In genomic region chr12:9700606-9700956, GRCh38 we compare ENCODE assay signal across 27 cellular contexts. TPM values are rescaled to one million over a fixed set of nuclear protein-coding genes. Genes with fewer than 3 reads are reported as not detected.
A peak's percentile ranks its signal among the peaks of the same experiment; 100 is the strongest.
DNase-seq lines count a peak whose midpoint lies in the region; ATAC-seq and TF ChIP-seq lines count a peak whose summit lies in the region.
"Had no signal": no experiment of that assay in that cellular context is flagged by ENCODE, and none has a peak within 500 bp of the region (broad histone marks: within the 10 kb centered on the region; RNA-seq: fewer than 3 reads in every experiment).

No MANE protein-coding gene starts in this region.

- DNase-seq in activated CD8-positive, alpha-beta memory T cell treated with anti-CD3 and anti-CD28 coated beads, Interleukin-2, amount 10 ng/mL, durations not matched to agents 7 days and 5 days: no peak
- no peak for DNase-seq in activated CD8-positive, alpha-beta memory T cell treated with anti-CD3 and anti-CD28 coated beads, Interleukin-2, amount 50 U/mL, for 48 hours
- no peak for DNase-seq in CD8-positive, alpha-beta memory T cell
- DNase-seq in activated naive CD8-positive, alpha-beta T cell treated with anti-CD3 and anti-CD28 coated beads for 36 hours: no peak
- DNase-seq in naive thymus-derived CD8-positive, alpha-beta T cell: no peak
- no peak for DNase-seq in effector memory CD4-positive, alpha-beta T cell
- DNase-seq in right lobe of liver: no peak
- DNase-seq: activated T-cell treated with anti-CD3 and anti-CD28 coated beads for 4 hours; adrenal gland; C1 segment of cervical spinal cord; GF-D8; hippocampal formation; islet precursor cell; NCI-H1436; NCI-H510A treated with DMSO at 0.1 percent for 48 hours; Peyer's patch; stimulated activated CD4-positive, alpha-beta T cell treated with anti-CD3 and anti-CD28 coated beads, Interleukin-12 subunit alpha, Interleukin-12 subunit beta, amount 100 ng/mL, for 4 hours had no signal

- POLR2A ChIA-PET in CD8-positive, alpha-beta memory T cell (lab: Charles Lee): interaction anchor here (1.5 to 1.7 kb wide), 2 partner anchors 11 to 42 kb away, joined by 4 to 5 read pairs; no protein-coding TSS in a partner anchor
- POLR2A ChIA-PET in naive thymus-derived CD8-positive, alpha-beta T cell (lab: Charles Lee): interaction anchor here (0.8 to 6.6 kb wide), 8 partner anchors 19 to 373 kb away, joined by 3 to 38 read pairs (median 4); no protein-coding TSS in a partner anchor

- H3K27me3 Mint-ChIP-seq in activated CD8-positive, alpha-beta memory T cell treated with anti-CD3 and anti-CD28 coated beads, Interleukin-2, amount 10 ng/mL, durations not matched to agents 7 days and 5 days: no peaks in the 10 kb centered on the region
- no peaks in the 10 kb centered on the region for H3K27me3 Mint-ChIP-seq in CD8-positive, alpha-beta memory T cell
- no peaks in the 10 kb centered on the region for H3K27me3 Mint-ChIP-seq in activated naive CD8-positive, alpha-beta T cell treated with anti-CD3 and anti-CD28 coated beads for 36 hours
- H3K27me3 Mint-ChIP-seq in naive thymus-derived CD8-positive, alpha-beta T cell: no peaks in the 10 kb centered on the region
- H3K27me3 Mint-ChIP-seq: dendritic cell treated with granulocyte-macrophage colony-stimulating factor and Interleukin-4, amounts not matched to agents 40 ng/mL and 50 ng/mL, for 4 days; IgD-negative memory B cell had no signal

- H3K4me1 Mint-ChIP-seq in activated CD8-positive, alpha-beta memory T cell treated with anti-CD3 and anti-CD28 coated beads, Interleukin-2, amount 10 ng/mL, durations not matched to agents 7 days and 5 days: peaks cover 70% of the 10 kb centered on the region
- H3K4me1 Mint-ChIP-seq in CD8-positive, alpha-beta memory T cell: peaks cover 68 to 78% (median 76%) of the 10 kb centered on the region in 3 donors
- H3K4me1 Mint-ChIP-seq in activated naive CD8-positive, alpha-beta T cell treated with anti-CD3 and anti-CD28 coated beads for 36 hours: peaks cover 69% of the 10 kb centered on the region
- peaks cover 24 to 73% (median 53%) of the 10 kb centered on the region in 4 donors for H3K4me1 Mint-ChIP-seq in naive thymus-derived CD8-positive, alpha-beta T cell

- intact Hi-C loops in right lobe of liver (cut with DNase I): no loop called here

- TF ChIP-seq CTCF in right lobe of liver (IDR thresholded peaks at IDR 0.05): no peak

- peak overlapping the region; percentile 96 for H3K27ac Mint-ChIP-seq in activated CD8-positive, alpha-beta memory T cell treated with anti-CD3 and anti-CD28 coated beads, Interleukin-2, amount 10 ng/mL, durations not matched to agents 7 days and 5 days
- peak overlapping the region; percentile 5 to 98 (median 90) for H3K27ac Mint-ChIP-seq in CD8-positive, alpha-beta memory T cell
- H3K27ac Mint-ChIP-seq in activated naive CD8-positive, alpha-beta T cell treated with anti-CD3 and anti-CD28 coated beads for 36 hours: peak overlapping the region; percentile 94
- peak overlapping the region; percentile 29 to 97 (median 86) for H3K27ac Mint-ChIP-seq in naive thymus-derived CD8-positive, alpha-beta T cell
- H3K27ac Mint-ChIP-seq: dendritic cell treated with granulocyte-macrophage colony-stimulating factor and Interleukin-4, amounts not matched to agents 40 ng/mL and 50 ng/mL, for 4 days had no signal

- WGBS in right lobe of liver (ENCODE audit: insufficient coverage, low coverage, low lambda C conversion rate, missing lambda C conversion rate): 75% methylated on average over 2 of the region's 2 CpGs

- no peak for TF ChIP-seq POLR2A in right lobe of liver (IDR thresholded peaks at IDR 0.05)

- no peak overlapping the region for H3K27ac ChIP-seq in CD8-positive, alpha-beta memory T cell (ENCODE audit: low read depth, low read length)
- H3K27ac ChIP-seq in effector memory CD4-positive, alpha-beta T cell (ENCODE audit: insufficient read depth, low read length, poor library complexity, severe bottlenecking): no peak overlapping the region
- H3K27ac ChIP-seq in right lobe of liver: no peak overlapping the region
- H3K27ac ChIP-seq: adrenal gland, suprapubic skin had no signal

- peaks cover 3% of the 10 kb centered on the region for H3K36me3 ChIP-seq in CD8-positive, alpha-beta memory T cell (ENCODE audit: insufficient read depth, low read length)
- H3K36me3 ChIP-seq in effector memory CD4-positive, alpha-beta T cell (ENCODE audit: control insufficient read depth, insufficient read depth, low read length): peaks cover 2% of the 10 kb centered on the region
- H3K36me3 ChIP-seq in right lobe of liver: no peaks in the 10 kb centered on the region
- H3K36me3 ChIP-seq: adrenal gland had no signal

- peaks cover 45% of the 10 kb centered on the region for H3K36me3 Mint-ChIP-seq in activated CD8-positive, alpha-beta memory T cell treated with anti-CD3 and anti-CD28 coated beads, Interleukin-2, amount 10 ng/mL, durations not matched to agents 7 days and 5 days
- peaks cover 15 to 46% (median 23%) of the 10 kb centered on the region in 3 donors for H3K36me3 Mint-ChIP-seq in CD8-positive, alpha-beta memory T cell
- peaks cover 44% of the 10 kb centered on the region for H3K36me3 Mint-ChIP-seq in activated naive CD8-positive, alpha-beta T cell treated with anti-CD3 and anti-CD28 coated beads for 36 hours
- H3K36me3 Mint-ChIP-seq in naive thymus-derived CD8-positive, alpha-beta T cell: peaks cover 18 to 54% (median 41%) of the 10 kb centered on the region in 3 donors

- peaks cover 13% of the 10 kb centered on the region for H3K9me3 Mint-ChIP-seq in activated CD8-positive, alpha-beta memory T cell treated with anti-CD3 and anti-CD28 coated beads, Interleukin-2, amount 10 ng/mL, durations not matched to agents 7 days and 5 days (ENCODE audit: low read depth)
- H3K9me3 Mint-ChIP-seq in CD8-positive, alpha-beta memory T cell: peaks cover 8 to 43% (median 17%) of the 10 kb centered on the region in 5 donors
- peaks cover 29% of the 10 kb centered on the region for H3K9me3 Mint-ChIP-seq in activated naive CD8-positive, alpha-beta T cell treated with anti-CD3 and anti-CD28 coated beads for 36 hours
- H3K9me3 Mint-ChIP-seq in naive thymus-derived CD8-positive, alpha-beta T cell: peaks cover 15 to 76% (median 26%) of the 10 kb centered on the region in 9 donors

- peaks cover 47% of the 10 kb centered on the region for H3K4me1 ChIP-seq in CD8-positive, alpha-beta memory T cell (ENCODE audit: insufficient read depth, low read length)
- H3K4me1 ChIP-seq in effector memory CD4-positive, alpha-beta T cell (ENCODE audit: control insufficient read depth, insufficient read depth, low read length, poor library complexity, severe bottlenecking): peaks cover 11% of the 10 kb centered on the region
- H3K4me1 ChIP-seq in right lobe of liver: no peaks in the 10 kb centered on the region
- H3K4me1 ChIP-seq: suprapubic skin had no signal

- no peak for ATAC-seq in activated CD8-positive, alpha-beta memory T cell treated with anti-CD3 and anti-CD28 coated beads, Interleukin-2, amount 10 ng/mL, durations not matched to agents 7 days and 5 days
- no peak for ATAC-seq in naive thymus-derived CD8-positive, alpha-beta T cell
- ATAC-seq in HG02852 (IDR thresholded peaks at IDR 0.05; ENCODE audit: unreplicated experiment) (no peak), right lobe of liver (no peak)

- no peaks in the 10 kb centered on the region for H3K27me3 ChIP-seq in CD8-positive, alpha-beta memory T cell (ENCODE audit: insufficient read depth, low read length, poor library complexity, severe bottlenecking)
- H3K27me3 ChIP-seq in effector memory CD4-positive, alpha-beta T cell (replicated peaks; ENCODE audit: control insufficient read depth, insufficient read depth, low read length, poor library complexity, severe bottlenecking): no peaks in the 10 kb centered on the region
- H3K27me3 ChIP-seq in right lobe of liver: no peaks in the 10 kb centered on the region
- H3K27me3 ChIP-seq: adrenal gland, Peyer's patch, suprapubic skin had no signal

- no peak overlapping the region for H3K4me3 ChIP-seq in CD8-positive, alpha-beta memory T cell (ENCODE audit: low read length)
- H3K4me3 ChIP-seq in effector memory CD4-positive, alpha-beta T cell (ENCODE audit: insufficient read depth, low read depth, low read length, poor library complexity, severe bottlenecking): no peak overlapping the region
- H3K4me3 ChIP-seq in right lobe of liver: no peak overlapping the region
- H3K4me3 ChIP-seq: adrenal gland, lung, Peyer's patch, suprapubic skin had no signal

- CTCF ChIA-PET in activated CD8-positive, alpha-beta memory T cell treated with anti-CD3 and anti-CD28 coated beads, Interleukin-2, amount 10 ng/mL, durations not matched to agents 7 days and 5 days (lab: Charles Lee): interaction anchor here (2.4 kb wide), 2 partner anchors 14 to 15 kb away, joined by 5 to 8 read pairs; no protein-coding TSS in a partner anchor
- CTCF ChIA-PET in CD8-positive, alpha-beta memory T cell (lab: Charles Lee): interaction anchor here (1.7 to 2.0 kb wide), 3 partner anchors 8 to 69 kb away, joined by 3 to 10 read pairs (median 6); no protein-coding TSS in a partner anchor

- peaks cover 12% of the 10 kb centered on the region for H3K9me3 ChIP-seq in CD8-positive, alpha-beta memory T cell (ENCODE audit: low read length)
- H3K9me3 ChIP-seq in effector memory CD4-positive, alpha-beta T cell (ENCODE audit: control insufficient read depth, low read length): peaks cover 10% of the 10 kb centered on the region
- no peaks in the 10 kb centered on the region for H3K9me3 ChIP-seq in right lobe of liver
- H3K9me3 ChIP-seq: adrenal gland, Peyer's patch had no signal

- no peak overlapping the region for H3K4me3 Mint-ChIP-seq in activated CD8-positive, alpha-beta memory T cell treated with anti-CD3 and anti-CD28 coated beads, Interleukin-2, amount 10 ng/mL, durations not matched to agents 7 days and 5 days
- H3K4me3 Mint-ChIP-seq in CD8-positive, alpha-beta memory T cell: peak overlapping the region in 3 of 7 donors; percentile 3 to 58 (median 11)
- H3K4me3 Mint-ChIP-seq in activated naive CD8-positive, alpha-beta T cell treated with anti-CD3 and anti-CD28 coated beads for 36 hours: peak overlapping the region; percentile 6
- peak overlapping the region in 7 of 10 donors; percentile 19 to 73 (median 43) for H3K4me3 Mint-ChIP-seq in naive thymus-derived CD8-positive, alpha-beta T cell
- H3K4me3 Mint-ChIP-seq: dendritic cell treated with granulocyte-macrophage colony-stimulating factor and Interleukin-4, amounts not matched to agents 40 ng/mL and 50 ng/mL, for 4 days had no signal

RNA-seq across cellular contexts. Expression of gene CLEC2D, which starts 31.1 kb away (rescaled TPM):
- total RNA-seq in activated CD8-positive, alpha-beta memory T cell treated with anti-CD3 and anti-CD28 coated beads, Interleukin-2, amount 10 ng/mL, durations not matched to agents 7 days and 5 days: 100 to 1,000 TPM; 355 to 385 TPM
- total RNA-seq in CD8-positive, alpha-beta memory T cell: 100 to 1,000 TPM; 320 to 340 TPM
- 311 TPM for polyA plus RNA-seq in CD8-positive, alpha-beta memory T cell
- total RNA-seq in activated naive CD8-positive, alpha-beta T cell treated with anti-CD3 and anti-CD28 coated beads for 36 hours: 100 to 1,000 TPM; 270 to 290 TPM
- 100 to 1,000 TPM; 433 to 438 TPM for total RNA-seq in naive thymus-derived CD8-positive, alpha-beta T cell
- polyA plus RNA-seq in naive thymus-derived CD8-positive, alpha-beta T cell: 100 to 1,000 TPM; 315 to 389 (median 329) TPM
- 1 to 10 TPM in 5 of 6 experiments, under 1 TPM in 1; 0.62 to 4.4 (median 1.6) TPM for total RNA-seq in right lobe of liver

RNA-seq across cellular contexts. Expression of gene CLECL1, which starts 32.3 kb away (rescaled TPM):
- 1 to 10 TPM; 2.2 to 8.8 TPM for total RNA-seq in activated CD8-positive, alpha-beta memory T cell treated with anti-CD3 and anti-CD28 coated beads, Interleukin-2, amount 10 ng/mL, durations not matched to agents 7 days and 5 days
- 1 to 10 TPM; 3.6 to 4.7 TPM for total RNA-seq in CD8-positive, alpha-beta memory T cell
- 14.3 TPM for polyA plus RNA-seq in CD8-positive, alpha-beta memory T cell
- 1 to 10 TPM; 6.4 to 7.0 TPM for total RNA-seq in activated naive CD8-positive, alpha-beta T cell treated with anti-CD3 and anti-CD28 coated beads for 36 hours
- under 1 TPM; 0.52 to 0.96 TPM for total RNA-seq in naive thymus-derived CD8-positive, alpha-beta T cell
- under 1 TPM in 1 of 3 donors, not detected in 2; 0.35 TPM for polyA plus RNA-seq in naive thymus-derived CD8-positive, alpha-beta T cell
- under 1 TPM in 2 of 6 experiments, not detected in 4; 0.56 to 0.60 TPM for total RNA-seq in right lobe of liver
- total RNA-seq: A673, bronchial epithelial cell, MCF 10A, osteoblast, SK-MEL-5, suprapubic skin had no signal

Comparison
In these comparisons a context has a peak if more than half of its experiments do, and no peak if none do; other contexts are left out.
1. RNA of gene CLEC2D, which starts 31.1 kb away (total RNA-seq): 433 to 438 TPM in naive thymus-derived CD8-positive, alpha-beta T cell, 355 to 385 TPM in activated CD8-positive, alpha-beta memory T cell treated with anti-CD3 and anti-CD28 coated beads, Interleukin-2, amount 10 ng/mL, durations not matched to agents 7 days and 5 days, 320 to 340 TPM in CD8-positive, alpha-beta memory T cell and 270 to 290 TPM in activated naive CD8-positive, alpha-beta T cell treated with anti-CD3 and anti-CD28 coated beads for 36 hours; 0.62 to 4.4 TPM in right lobe of liver; every median in the first group is over 10 times any median in the second.
2. Peak in every context shown above with its lines, with median percentiles within 50 percentile points of each other: H3K27ac Mint-ChIP-seq.